1 cellular context compared by ENCODE assay signal in genomic region chr19:1035998-1036621, GRCh38.
A peak's percentile ranks its signal among the peaks of the same experiment; 100 is the strongest.
TF ChIP-seq lines count a peak whose summit lies in the region.

No MANE protein-coding gene starts in this region.

TF ChIP-seq in H1, 55 proteins besides CTCF, POLR2A, EP300 and RAD21:
- no peak for TF ChIP-seq MAFK (IDR thresholded peaks at IDR 0.05; ENCODE audit: low read depth, low read length)
- TF ChIP-seq POLR2AphosphoS5 (IDR thresholded peaks at IDR 0.05; ENCODE audit: low read depth, low read length) = peak; percentile 94
TF ChIP-seq in H1: peak in this region for 1.
